Comparison of ENCODE assay signal across 10 cellular contexts in genomic region chr13:110397445-110397844, GRCh38.
A peak's percentile ranks its signal among the peaks of the same experiment; 100 is the strongest.
DNase-seq lines count a peak whose midpoint lies in the region; ATAC-seq and TF ChIP-seq lines count a peak whose summit lies in the region.
"Had no signal": no experiment of that assay in that cellular context is flagged by ENCODE, and none has a peak within 500 bp of the region (broad histone marks: within the 10 kb centered on the region; RNA-seq: fewer than 3 reads in every experiment).

No MANE protein-coding gene starts in this region.

- H2AFZ ChIP-seq in GM23248, result peak overlapping the region; percentile 4; the same call in 1 of the 2 replicates
- H2AFZ ChIP-seq in smooth muscle cell (ENCODE audit: low read depth), result no peak overlapping the region

- peak overlapping the region; percentile 65 for H3K4me3 ChIP-seq in GM23248
- no peak overlapping the region for H3K4me3 ChIP-seq in smooth muscle cell

- H3K4me2 ChIP-seq in GM23248 (ENCODE audit: unreplicated experiment) (peak overlapping the region; percentile 94), smooth muscle cell (peak overlapping the region; percentile 49)

- peaks cover 79% of the 10 kb centered on the region for H3K4me1 ChIP-seq in GM23248 (ENCODE audit: insufficient read depth)
- peaks cover 37% of the 10 kb centered on the region for H3K4me1 ChIP-seq in smooth muscle cell (ENCODE audit: low read depth)

- H4K20me1 ChIP-seq in GM23248 (ENCODE audit: insufficient read depth), result no peaks in the 10 kb centered on the region
- no peaks in the 10 kb centered on the region for H4K20me1 ChIP-seq in smooth muscle cell (ENCODE audit: low read depth)

- DNase-seq in GM23248, result peak; percentile 80
- peak in 51 of 61 donors; percentile 5 to 79 (median 44) for DNase-seq in caudate nucleus (lab: John Stamatoyannopoulos, UW)
- DNase-seq in smooth muscle cell (lab: John Stamatoyannopoulos, UW; ENCODE audit: unreplicated experiment), result no peak
- no peak for DNase-seq in NCI-H446 (lab: John Stamatoyannopoulos, UW)
- no peak for DNase-seq in HEK293T (ENCODE audit: extremely low spot score)
- DNase-seq: NCI-H69, WERI-Rb-1 had no signal

- TF ChIP-seq CTCF in smooth muscle cell (IDR thresholded peaks at IDR 0.05; ENCODE audit: borderline replicate concordance, insufficient read depth, poor library complexity, severe bottlenecking), result no peak

- H3K9me3 ChIP-seq in GM23248 (ENCODE audit: low read depth) (no peaks in the 10 kb centered on the region), smooth muscle cell (replicated peaks; ENCODE audit: low read depth) (no peaks in the 10 kb centered on the region)

- H3F3A ChIP-seq in GM23248 (ENCODE audit: insufficient read depth) (peaks cover 66% of the 10 kb centered on the region), smooth muscle cell (ENCODE audit: low read depth) (peaks cover 66% of the 10 kb centered on the region)

- 1 to 3% methylated on average over 9 of the region's 9 CpGs for WGBS in GM23248 (ENCODE audit: low coverage in 1 of 2, low lambda C conversion rate in 2 of 2, missing lambda C conversion rate in 2 of 2), 2 experiments
- WGBS in smooth muscle cell (ENCODE audit: low lambda C conversion rate), result 22% methylated on average over 9 of the region's 9 CpGs

- no peaks in the 10 kb centered on the region for H3K79me2 ChIP-seq in GM23248 (ENCODE audit: insufficient read depth)
- H3K79me2 ChIP-seq in smooth muscle cell (ENCODE audit: low read depth), result peaks cover 60% of the 10 kb centered on the region

- CTCF ChIA-PET in HEK293T (lab: Yijun Ruan, JAX), result no interaction called here

- ATAC-seq in HG03469 (IDR thresholded peaks at IDR 0.05; ENCODE audit: unreplicated experiment), result no peak
- no peak for ATAC-seq in GM19324 (IDR thresholded peaks at IDR 0.05; ENCODE audit: low FRiP score, unreplicated experiment)

- H3K27ac ChIP-seq in GM23248, result peak overlapping the region; percentile 98
- peak overlapping the region; percentile 72 for H3K27ac ChIP-seq in caudate nucleus (ENCODE audit: low read depth, low read length)
- peak overlapping the region; percentile 33 for H3K27ac ChIP-seq in layer of hippocampus (ENCODE audit: low read depth, low read length)
- peak overlapping the region; percentile 100 for H3K27ac ChIP-seq in smooth muscle cell (ENCODE audit: low read depth)
- H3K27ac ChIP-seq: WERI-Rb-1 had no signal

- in situ Hi-C loops in GM23248 (cut with MboI), result no loop called here

- H3K27me3 ChIP-seq in GM23248 (replicated peaks; ENCODE audit: insufficient read depth), result no peaks in the 10 kb centered on the region
- H3K27me3 ChIP-seq in layer of hippocampus (ENCODE audit: control insufficient read depth, insufficient read depth, low read length), result no peaks in the 10 kb centered on the region
- H3K27me3 ChIP-seq in smooth muscle cell (ENCODE audit: low read depth), result no peaks in the 10 kb centered on the region

- H3K36me3 ChIP-seq in GM23248 (ENCODE audit: low read depth) (no peaks in the 10 kb centered on the region), smooth muscle cell (ENCODE audit: low read depth) (no peaks in the 10 kb centered on the region)
- H3K36me3 ChIP-seq: WERI-Rb-1 had no signal

- POLR2A ChIA-PET in HEK293T (lab: Yijun Ruan, JAX), result no interaction called here

- H3K9ac ChIP-seq in GM23248, result peak overlapping the region; percentile 88
- peak overlapping the region; percentile 70 for H3K9ac ChIP-seq in smooth muscle cell (ENCODE audit: low read depth)

- H3K9me2 ChIP-seq in GM23248 (ENCODE audit: insufficient read depth), result no peaks in the 10 kb centered on the region

TF ChIP-seq in HEK293T, 16 proteins besides CTCF, POLR2A, EP300 and RAD21:
- TF ChIP-seq FOXK2 (IDR thresholded peaks at IDR 0.05), result no peak
- no peak for TF ChIP-seq L3MBTL2 (conservative IDR thresholded peaks at IDR 0.05)
- no peak for TF ChIP-seq ZNF384 (IDR thresholded peaks at IDR 0.05)
- TF ChIP-seq PKNOX1 (IDR thresholded peaks at IDR 0.05), result no peak
- no peak for TF ChIP-seq SUZ12 (IDR thresholded peaks at IDR 0.05)
- TF ChIP-seq ELF4 (IDR thresholded peaks at IDR 0.05), result no peak
- no peak for TF ChIP-seq NFRKB (IDR thresholded peaks at IDR 0.05)
- no peak for TF ChIP-seq HDGF (IDR thresholded peaks at IDR 0.05; ENCODE audit: borderline replicate concordance)
- no peak for TF ChIP-seq FOXM1 (IDR thresholded peaks at IDR 0.05; ENCODE audit: borderline replicate concordance)
- no peak for TF ChIP-seq TARDBP (IDR thresholded peaks at IDR 0.05)
- TF ChIP-seq ARNT (IDR thresholded peaks at IDR 0.05), result no peak
- TF ChIP-seq CTBP1 (IDR thresholded peaks at IDR 0.05; ENCODE audit: borderline replicate concordance), result no peak
- no peak for TF ChIP-seq SP1 (IDR thresholded peaks at IDR 0.05)

Comparison
In these comparisons a context has a peak if more than half of its experiments do, and no peak if none do; other contexts are left out.
1. DNase-seq: peak in GM23248 (single experiment) and caudate nucleus (51 of 61); none in smooth muscle cell (single experiment), NCI-H446 (0 of 2) and HEK293T (single experiment).
2. H3K27ac ChIP-seq: peak in every context shown above with its lines; median percentile 100 in smooth muscle cell; 98 in GM23248; 72 in caudate nucleus; 33 in layer of hippocampus.